In genomic region chr16:807345-808251, GRCh38 we compare ENCODE assay signal across 8 cellular contexts. TPM values are rescaled to one million over a fixed set of nuclear protein-coding genes. Genes with fewer than 3 reads are reported as not detected.
DNase-seq lines count a peak whose midpoint lies in the region; ATAC-seq and TF ChIP-seq lines count a peak whose summit lies in the region.

No MANE protein-coding gene starts in this region.

- H3K9me3 Mint-ChIP-seq in IgD-negative memory B cell = peaks cover 0 to 2% (median 0%) of the 10 kb centered on the region in 3 donors
- H3K9me3 Mint-ChIP-seq in activated T-helper 17 cell treated with anti-CD3 and anti-CD28 coated beads, Interleukin-2, amount 50 U/mL, for 72 hours = no peaks in the 10 kb centered on the region
- H3K9me3 Mint-ChIP-seq in naive thymus-derived CD8-positive, alpha-beta T cell = no peaks in the 10 kb centered on the region
- peaks cover 3% of the 10 kb centered on the region for H3K9me3 Mint-ChIP-seq in stimulated activated memory B cell treated with anti-CD40 and anti-IgM and Interleukin-4, amounts not matched to agents 10 μg/mL and 1 μg/mL and 100 μg/mL, for 72 hours

- ATAC-seq in GM21528 (IDR thresholded peaks at IDR 0.05; ENCODE audit: low FRiP score, unreplicated experiment) = peak; percentile 71
- peak; percentile 99 for ATAC-seq in activated T-helper 17 cell treated with anti-CD3 and anti-CD28 coated beads, Interleukin-2, amount 50 U/mL, for 72 hours (replicated peaks)
- peak; percentile 91 to 94 for ATAC-seq in naive thymus-derived CD8-positive, alpha-beta T cell
- peak; percentile 95 for ATAC-seq in stimulated activated memory B cell treated with anti-CD40 and anti-IgM and Interleukin-4, amounts not matched to agents 10 μg/mL and 1 μg/mL and 100 μg/mL, for 72 hours

- DNase-seq in DMS 273 (lab: John Stamatoyannopoulos, UW; ENCODE audit: unreplicated experiment) (peak; percentile 95), RKO (ENCODE audit: low spot score) (peak; percentile 91), fibroblast of mammary gland (ENCODE audit: low read depth) (peak; percentile 89)
- peak; percentile 67 to 89 (median 73) for DNase-seq in naive thymus-derived CD8-positive, alpha-beta T cell

- H3K27ac Mint-ChIP-seq in IgD-negative memory B cell = peak overlapping the region; percentile 71 to 98 (median 92)
- H3K27ac Mint-ChIP-seq in activated T-helper 17 cell treated with anti-CD3 and anti-CD28 coated beads, Interleukin-2, amount 50 U/mL, for 72 hours = peak overlapping the region; percentile 99
- H3K27ac Mint-ChIP-seq in naive thymus-derived CD8-positive, alpha-beta T cell = peak overlapping the region; percentile 92 to 99 (median 96)
- H3K27ac Mint-ChIP-seq in stimulated activated memory B cell treated with anti-CD40 and anti-IgM and Interleukin-4, amounts not matched to agents 10 μg/mL and 1 μg/mL and 100 μg/mL, for 72 hours = peak overlapping the region; percentile 91

- H3K4me3 ChIP-seq in fibroblast of mammary gland (ENCODE audit: control insufficient read depth, low read depth, low read length) = peak overlapping the region; percentile 79

- POLR2A ChIA-PET in naive thymus-derived CD8-positive, alpha-beta T cell (lab: Charles Lee) = interaction anchor here (0.7 to 1.1 kb wide), 4 partner anchors 12 to 559 kb away, joined by 3 to 6 read pairs (median 4); no protein-coding TSS in a partner anchor

- H3K4me3 Mint-ChIP-seq in IgD-negative memory B cell = peak overlapping the region; percentile 92 to 98 (median 96)
- H3K4me3 Mint-ChIP-seq in activated T-helper 17 cell treated with anti-CD3 and anti-CD28 coated beads, Interleukin-2, amount 50 U/mL, for 72 hours = peak overlapping the region; percentile 99
- H3K4me3 Mint-ChIP-seq in naive thymus-derived CD8-positive, alpha-beta T cell = peak overlapping the region; percentile 92 to 100 (median 96)
- H3K4me3 Mint-ChIP-seq in stimulated activated memory B cell treated with anti-CD40 and anti-IgM and Interleukin-4, amounts not matched to agents 10 μg/mL and 1 μg/mL and 100 μg/mL, for 72 hours = peak overlapping the region; percentile 89

- peaks cover 2% of the 10 kb centered on the region for H3K36me3 Mint-ChIP-seq in IgD-negative memory B cell
- no peaks in the 10 kb centered on the region for H3K36me3 Mint-ChIP-seq in activated T-helper 17 cell treated with anti-CD3 and anti-CD28 coated beads, Interleukin-2, amount 50 U/mL, for 72 hours (ENCODE audit: low read depth)
- H3K36me3 Mint-ChIP-seq in naive thymus-derived CD8-positive, alpha-beta T cell = no peaks in the 10 kb centered on the region
- H3K36me3 Mint-ChIP-seq in stimulated activated memory B cell treated with anti-CD40 and anti-IgM and Interleukin-4, amounts not matched to agents 10 μg/mL and 1 μg/mL and 100 μg/mL, for 72 hours = peaks cover 6% of the 10 kb centered on the region

- peaks cover 14% of the 10 kb centered on the region for H3K27me3 Mint-ChIP-seq in IgD-negative memory B cell
- peaks cover 4% of the 10 kb centered on the region for H3K27me3 Mint-ChIP-seq in activated T-helper 17 cell treated with anti-CD3 and anti-CD28 coated beads, Interleukin-2, amount 50 U/mL, for 72 hours
- peaks cover 0 to 9% (median 3%) of the 10 kb centered on the region in 5 donors for H3K27me3 Mint-ChIP-seq in naive thymus-derived CD8-positive, alpha-beta T cell
- H3K27me3 Mint-ChIP-seq in stimulated activated memory B cell treated with anti-CD40 and anti-IgM and Interleukin-4, amounts not matched to agents 10 μg/mL and 1 μg/mL and 100 μg/mL, for 72 hours = peaks cover 60% of the 10 kb centered on the region

- no peak for TF ChIP-seq CTCF in fibroblast of mammary gland (conservative IDR thresholded peaks at IDR 0.05; ENCODE audit: control insufficient read depth, insufficient read depth, low read depth, low read length)

- peaks cover 3 to 9% (median 4%) of the 10 kb centered on the region in 3 donors for H3K4me1 Mint-ChIP-seq in IgD-negative memory B cell
- peaks cover 4% of the 10 kb centered on the region for H3K4me1 Mint-ChIP-seq in activated T-helper 17 cell treated with anti-CD3 and anti-CD28 coated beads, Interleukin-2, amount 50 U/mL, for 72 hours
- peaks cover 4 to 17% (median 16%) of the 10 kb centered on the region in 4 donors for H3K4me1 Mint-ChIP-seq in naive thymus-derived CD8-positive, alpha-beta T cell
- peaks cover 16% of the 10 kb centered on the region for H3K4me1 Mint-ChIP-seq in stimulated activated memory B cell treated with anti-CD40 and anti-IgM and Interleukin-4, amounts not matched to agents 10 μg/mL and 1 μg/mL and 100 μg/mL, for 72 hours

RNA-seq across cellular contexts. Expression of gene GNG13, which starts 7.1 kb away (rescaled TPM):
- polyA plus RNA-seq in IgD-negative memory B cell = not detected
- total RNA-seq in activated T-helper 17 cell treated with anti-CD3 and anti-CD28 coated beads, Interleukin-2, amount 50 U/mL, for 72 hours = not detected
- total RNA-seq in naive thymus-derived CD8-positive, alpha-beta T cell = not detected
- not detected for polyA plus RNA-seq in naive thymus-derived CD8-positive, alpha-beta T cell

RNA-seq across cellular contexts. Expression of gene CHTF18, which starts 19.2 kb away (rescaled TPM):
- 4.9 TPM for polyA plus RNA-seq in IgD-negative memory B cell
- total RNA-seq in activated T-helper 17 cell treated with anti-CD3 and anti-CD28 coated beads, Interleukin-2, amount 50 U/mL, for 72 hours = 10 to 100 TPM; 65.4 to 87.1 TPM
- 10 to 100 TPM; 47.8 to 54.3 TPM for total RNA-seq in naive thymus-derived CD8-positive, alpha-beta T cell
- polyA plus RNA-seq in naive thymus-derived CD8-positive, alpha-beta T cell = 1 to 10 TPM; 3.5 to 4.3 (median 4.0) TPM

RNA-seq across cellular contexts. Expression of gene RPUSD1, which starts 19.4 kb away (rescaled TPM):
- polyA plus RNA-seq in IgD-negative memory B cell = 39.5 TPM
- total RNA-seq in activated T-helper 17 cell treated with anti-CD3 and anti-CD28 coated beads, Interleukin-2, amount 50 U/mL, for 72 hours = 10 to 100 TPM; 13.2 to 40.6 TPM
- total RNA-seq in naive thymus-derived CD8-positive, alpha-beta T cell = 10 to 100 TPM; 27.7 to 29.1 TPM
- 10 to 100 TPM; 19.7 to 32.2 (median 22.0) TPM for polyA plus RNA-seq in naive thymus-derived CD8-positive, alpha-beta T cell

RNA-seq across cellular contexts. Expression of gene MSLN, which starts 47.1 kb away (rescaled TPM):
- polyA plus RNA-seq in IgD-negative memory B cell = not detected
- not detected for total RNA-seq in activated T-helper 17 cell treated with anti-CD3 and anti-CD28 coated beads, Interleukin-2, amount 50 U/mL, for 72 hours
- not detected for total RNA-seq in naive thymus-derived CD8-positive, alpha-beta T cell
- polyA plus RNA-seq in naive thymus-derived CD8-positive, alpha-beta T cell = not detected

Comparison
In these comparisons a context has a peak if more than half of its experiments do, and no peak if none do; other contexts are left out.
1. Peak in every context shown above with its lines: DNase-seq, ATAC-seq and H3K4me3 ChIP-seq.